ENCODE assay signal across 1 cellular context in genomic region chr17:75762513-75763268, GRCh38.
TF ChIP-seq lines count a peak whose summit lies in the region.

No MANE protein-coding gene starts in this region.

TF ChIP-seq in WTC11, 78 proteins besides CTCF, POLR2A, EP300 and RAD21 (continued from another document):
- no peak for TF ChIP-seq FOXP1 (CRISPR knock-in tag; IDR thresholded peaks at IDR 0.05; ENCODE audit: borderline replicate concordance)
- no peak for TF ChIP-seq TEAD4 (CRISPR knock-in tag; IDR thresholded peaks at IDR 0.05)
- TF ChIP-seq NFE2L1 (CRISPR knock-in tag; IDR thresholded peaks at IDR 0.05), result no peak
